In genomic region chr5:154829181-154829588, GRCh38 we compare ENCODE assay signal across 15 cellular contexts. TPM values are rescaled to one million over a fixed set of nuclear protein-coding genes. Genes with fewer than 3 reads are reported as not detected.
DNase-seq lines count a peak whose midpoint lies in the region; ATAC-seq, FAIRE-seq and TF ChIP-seq lines count a peak whose summit lies in the region.
"Had no signal": no experiment of that assay in that cellular context is flagged by ENCODE, and none has a peak within 500 bp of the region (broad histone marks: within the 10 kb centered on the region; RNA-seq: fewer than 3 reads in every experiment).

No MANE protein-coding gene starts in this region.

- FAIRE-seq in bronchial epithelial cell (lab: Jason Lieb, UNC), result no peak
- FAIRE-seq: RCC 7860 had no signal

- H3K27ac ChIP-seq in body of pancreas, result no peak overlapping the region
- H3K27ac ChIP-seq: right atrium auricular region had no signal

- peak overlapping the region; percentile 75 for H3K27ac Mint-ChIP-seq in activated CD4-positive, alpha-beta T cell treated with anti-CD3 and anti-CD28 coated beads for 36 hours

- no peaks in the 10 kb centered on the region for H3K4me1 ChIP-seq in body of pancreas
- H3K4me1 ChIP-seq: right atrium auricular region had no signal

- TF ChIP-seq CTCF in bronchial epithelial cell (IDR thresholded peaks at IDR 0.05; ENCODE audit: insufficient read depth, low read length, severe bottlenecking) (no peak), body of pancreas (IDR thresholded peaks at IDR 0.05) (no peak)

- POLR2A ChIA-PET in activated CD4-positive, alpha-beta T cell treated with anti-CD3 and anti-CD28 coated beads for 36 hours (lab: Charles Lee), result interaction anchor here (0.6 to 2.0 kb wide), 3 partner anchors 28 to 71 kb away, joined by 3 to 7 read pairs (median 5); partner anchors contain the start of gene CNOT8

- peaks cover 33% of the 10 kb centered on the region for H3K36me3 Mint-ChIP-seq in activated CD4-positive, alpha-beta T cell treated with anti-CD3 and anti-CD28 coated beads for 36 hours (ENCODE audit: low read depth)

- peaks cover 39% of the 10 kb centered on the region for H3K4me1 Mint-ChIP-seq in activated CD4-positive, alpha-beta T cell treated with anti-CD3 and anti-CD28 coated beads for 36 hours

- H3K4me3 Mint-ChIP-seq in activated CD4-positive, alpha-beta T cell treated with anti-CD3 and anti-CD28 coated beads for 36 hours, result no peak overlapping the region

- H3K9me3 ChIP-seq in body of pancreas, result no peaks in the 10 kb centered on the region
- H3K9me3 ChIP-seq: right atrium auricular region had no signal

- H3K27me3 Mint-ChIP-seq in activated CD4-positive, alpha-beta T cell treated with anti-CD3 and anti-CD28 coated beads for 36 hours, result no peaks in the 10 kb centered on the region

- DNase-seq in activated CD4-positive, alpha-beta T cell treated with anti-CD3 and anti-CD28 coated beads for 36 hours, result no peak
- no peak for DNase-seq in activated CD4-positive, alpha-beta T cell treated with anti-CD3 and anti-CD28 coated beads, Interleukin-2, amount 50 U/mL, for 1 hour
- DNase-seq in NCI-H2029 treated with DMSO at 0.1 percent for 48 hours (lab: John Stamatoyannopoulos, UW) (peak; percentile 93), bronchial epithelial cell (ENCODE audit: low read depth) (peak; percentile 62), renal cortical epithelial cell (ENCODE audit: low read depth) (peak; percentile 11), body of pancreas (no peak)
- DNase-seq: activated gamma-delta T cell, cortex of kidney, mesenchymal stem cell, NCI-H1694 treated with DMSO at 0.1 percent for 48 hours, trophoblast cell had no signal

- H3K9me3 Mint-ChIP-seq in activated CD4-positive, alpha-beta T cell treated with anti-CD3 and anti-CD28 coated beads for 36 hours (ENCODE audit: low read depth), result no peaks in the 10 kb centered on the region

- H3K27me3 ChIP-seq in bronchial epithelial cell (ENCODE audit: control insufficient read depth, insufficient read depth, low read length) (no peaks in the 10 kb centered on the region), body of pancreas (no peaks in the 10 kb centered on the region)
- H3K27me3 ChIP-seq: right atrium auricular region had no signal

- CTCF ChIA-PET in activated CD4-positive, alpha-beta T cell treated with anti-CD3 and anti-CD28 coated beads for 36 hours (lab: Charles Lee), result interaction anchor here (0.5 to 2.1 kb wide), 4 partner anchors 10 to 179 kb away, joined by 3 to 5 read pairs (median 4); no protein-coding TSS in a partner anchor

- intact Hi-C loops in activated CD4-positive, alpha-beta T cell treated with anti-CD3 and anti-CD28 coated beads for 36 hours (cut with DNase I, micrococcal nuclease), result loop anchor here (1.0 kb wide), 1 partner anchor 29 kb away; the partner anchor contains the start of gene CNOT8 (in 2 of the 2)
- intact Hi-C loops in body of pancreas (cut with DNase I), result no loop called here

- no peak for ATAC-seq in activated CD4-positive, alpha-beta T cell treated with anti-CD3 and anti-CD28 coated beads for 36 hours
- ATAC-seq in GM19035 (IDR thresholded peaks at IDR 0.05; ENCODE audit: unreplicated experiment) (no peak), GM18909 (IDR thresholded peaks at IDR 0.05; ENCODE audit: poor library complexity, unreplicated experiment) (no peak), body of pancreas (no peak)

- no peak overlapping the region for H3K4me3 ChIP-seq in bronchial epithelial cell (ENCODE audit: low read depth, low read length)
- no peak overlapping the region for H3K4me3 ChIP-seq in body of pancreas
- H3K4me3 ChIP-seq: right atrium auricular region had no signal

- TF ChIP-seq POLR2A in body of pancreas (IDR thresholded peaks at IDR 0.05), result no peak

- WGBS in body of pancreas, 2 donors, result 83 to 87% methylated on average over 1 to 2 of the region's 2 CpGs

- H3K36me3 ChIP-seq in bronchial epithelial cell (ENCODE audit: control insufficient read depth, insufficient read depth, low read length), result no peaks in the 10 kb centered on the region
- H3K36me3 ChIP-seq in body of pancreas (replicated peaks in 1 of 2; ENCODE audit: insufficient read depth in 1 of 2, low read depth in 2 of 2), result no peaks in the 10 kb centered on the region

RNA-seq across cellular contexts. Expression of gene FAXDC2, which starts 21.2 kb away (rescaled TPM):
- under 1 TPM in 1 of 2 experiments, not detected in 1; 0.14 TPM for total RNA-seq in activated CD4-positive, alpha-beta T cell treated with anti-CD3 and anti-CD28 coated beads for 36 hours
- 0.13 and 1.1 TPM in 2 replicates for total RNA-seq in bronchial epithelial cell
- 4.2 TPM in 1 of 2 replicates, not detected in the other for total RNA-seq in renal cortical epithelial cell
- 10 to 100 TPM in 1 of 2 donors, 1 to 10 TPM in 1; 8.0 to 10.9 TPM for total RNA-seq in body of pancreas

RNA-seq across cellular contexts. Expression of gene CNOT8, which starts 29.2 kb away (rescaled TPM):
- total RNA-seq in activated CD4-positive, alpha-beta T cell treated with anti-CD3 and anti-CD28 coated beads for 36 hours, result 10 to 100 TPM; 61.8 to 78.1 TPM
- total RNA-seq in bronchial epithelial cell, result 41.2 and 56.1 TPM in 2 replicates
- total RNA-seq in renal cortical epithelial cell, result 87.3 and 105 TPM in 2 replicates
- total RNA-seq in body of pancreas, result 10 to 100 TPM; 19.8 to 32.4 TPM

Comparison
In these comparisons a context has a peak if more than half of its experiments do, and no peak if none do; other contexts are left out.
1. DNase-seq: peak in NCI-H2029 treated with DMSO at 0.1 percent for 48 hours (single experiment), bronchial epithelial cell (single experiment) and renal cortical epithelial cell (single experiment); none in activated CD4-positive, alpha-beta T cell treated with anti-CD3 and anti-CD28 coated beads for 36 hours (single experiment), activated CD4-positive, alpha-beta T cell treated with anti-CD3 and anti-CD28 coated beads, Interleukin-2, amount 50 U/mL, for 1 hour (single experiment) and body of pancreas (0 of 4).